25 cellular contexts compared by ENCODE assay signal in the genomic region with DNA sequence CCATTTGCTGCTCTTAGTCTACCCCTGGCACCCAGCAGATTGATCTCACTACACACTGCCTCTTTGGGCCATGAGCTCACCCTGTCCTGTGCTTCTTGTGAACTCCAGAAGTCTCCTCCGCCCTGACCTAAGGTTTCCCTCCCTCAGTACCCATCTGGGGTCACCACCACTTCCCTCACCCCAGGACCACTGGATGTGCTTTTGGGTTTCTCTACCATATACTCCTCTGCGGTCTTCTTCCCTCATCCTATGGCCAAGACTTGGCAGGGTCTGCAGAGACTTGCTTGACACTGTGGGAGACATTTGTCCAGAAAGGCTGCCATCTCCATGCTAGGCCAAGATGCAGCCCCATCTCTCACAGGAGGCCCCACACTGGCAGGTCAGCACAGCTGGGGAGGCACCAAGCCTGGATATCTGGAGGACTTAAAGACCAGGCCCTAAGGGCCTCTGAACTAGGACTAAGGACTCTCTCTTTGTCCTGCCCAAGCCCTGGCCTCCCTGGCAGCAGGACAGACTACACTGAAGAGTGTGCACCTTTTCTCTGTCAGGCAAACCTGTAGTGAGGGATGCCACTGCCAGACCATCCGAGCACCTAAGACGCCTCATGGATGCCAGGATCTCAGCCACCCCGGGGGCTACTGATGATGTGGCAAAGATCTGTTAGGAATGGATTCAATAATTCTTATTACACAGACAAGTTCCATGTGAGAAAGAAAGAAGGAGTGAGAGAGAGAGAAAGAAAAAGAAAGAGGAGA.
"Had no signal": no experiment of that assay in that cellular context is flagged by ENCODE, and none has a peak within 500 bp of the region (broad histone marks: within the 10 kb centered on the region; RNA-seq: fewer than 3 reads in every experiment).

No MANE protein-coding gene starts in this region.

- H3K4me1 ChIP-seq: colonic mucosa, heart right ventricle, lower lobe of right lung, parathyroid adenoma, prostate gland, sigmoid colon, stomach, thyroid gland had no signal

- H3K36me3 Mint-ChIP-seq: natural killer cell; stimulated activated effector memory CD8-positive, alpha-beta T cell treated with anti-CD3 and anti-CD28 coated beads, Interleukin-12 subunit alpha, Interleukin-12 subunit beta, amount 100 ng/mL, for 72 hours had no signal

- H3K4me1 Mint-ChIP-seq: endodermal cell; natural killer cell; stimulated activated effector memory CD8-positive, alpha-beta T cell treated with anti-CD3 and anti-CD28 coated beads, Interleukin-12 subunit alpha, Interleukin-12 subunit beta, amount 100 ng/mL, for 72 hours had no signal

- H3K27me3 ChIP-seq: colonic mucosa, sigmoid colon, thyroid gland had no signal

- H3K4me3 Mint-ChIP-seq: dendritic cell treated with granulocyte-macrophage colony-stimulating factor and Interleukin-4, amounts not matched to agents 40 ng/mL and 50 ng/mL, for 4 days; endodermal cell; natural killer cell; stimulated activated effector memory CD8-positive, alpha-beta T cell treated with anti-CD3 and anti-CD28 coated beads, Interleukin-12 subunit alpha, Interleukin-12 subunit beta, amount 100 ng/mL, for 72 hours had no signal

- H3K36me3 ChIP-seq: colonic mucosa, esophagus squamous epithelium, heart right ventricle, lower lobe of right lung, neutrophil, prostate gland, sigmoid colon, stomach, thyroid gland had no signal

- H3K9me3 Mint-ChIP-seq: dendritic cell treated with granulocyte-macrophage colony-stimulating factor and Interleukin-4, amounts not matched to agents 40 ng/mL and 50 ng/mL, for 4 days; endodermal cell; natural killer cell; stimulated activated effector memory CD8-positive, alpha-beta T cell treated with anti-CD3 and anti-CD28 coated beads, Interleukin-12 subunit alpha, Interleukin-12 subunit beta, amount 100 ng/mL, for 72 hours had no signal

- DNase-seq: colonic mucosa; effector CD8-positive, alpha-beta T cell; endodermal cell; esophagus squamous epithelium; foreskin melanocyte; glutamatergic neuron; heart right ventricle; hippocampal formation; kidney glomerular epithelial cell; left ventricle myocardium superior; lower lobe of right lung; natural killer cell; right cardiac atrium; sigmoid colon; stimulated activated CD4-positive, alpha-beta T cell treated with anti-CD3 and anti-CD28 coated beads, Interleukin-2, amount 100 ng/mL, for 24 hours; stimulated activated CD4-positive, alpha-beta T cell treated with anti-CD3 and anti-CD28 coated beads, Interleukin-4, amount 100 ng/mL, for 24 hours; stimulated activated naive CD4-positive, alpha-beta T cell treated with Interleukin-2 at 50 U/mL for 16 hours; stomach; thyroid gland; trophoblast cell had no signal

- H3K27ac ChIP-seq: colonic mucosa, esophagus squamous epithelium, heart right ventricle, lower lobe of right lung, neutrophil, parathyroid adenoma, prostate gland, sigmoid colon, stomach, thyroid gland had no signal

- H3K9me3 ChIP-seq: colonic mucosa, esophagus squamous epithelium, heart right ventricle, lower lobe of right lung, neutrophil, prostate gland, sigmoid colon, stomach, thyroid gland had no signal

- H3K4me3 ChIP-seq: colonic mucosa, esophagus squamous epithelium, heart right ventricle, lower lobe of right lung, prostate gland, sigmoid colon, stomach, thyroid gland had no signal

- ATAC-seq: heart right ventricle; left ventricle myocardium superior; lower lobe of right lung; natural killer cell; right cardiac atrium; stimulated activated effector memory CD8-positive, alpha-beta T cell treated with anti-CD3 and anti-CD28 coated beads, Interleukin-12 subunit alpha, Interleukin-12 subunit beta, amount 100 ng/mL, for 72 hours had no signal

- H3K27ac Mint-ChIP-seq: dendritic cell treated with granulocyte-macrophage colony-stimulating factor and Interleukin-4, amounts not matched to agents 40 ng/mL and 50 ng/mL, for 4 days; endodermal cell; natural killer cell; stimulated activated effector memory CD8-positive, alpha-beta T cell treated with anti-CD3 and anti-CD28 coated beads, Interleukin-12 subunit alpha, Interleukin-12 subunit beta, amount 100 ng/mL, for 72 hours had no signal
